ENCODE assay signal across 22 cellular contexts in the genomic region with DNA sequence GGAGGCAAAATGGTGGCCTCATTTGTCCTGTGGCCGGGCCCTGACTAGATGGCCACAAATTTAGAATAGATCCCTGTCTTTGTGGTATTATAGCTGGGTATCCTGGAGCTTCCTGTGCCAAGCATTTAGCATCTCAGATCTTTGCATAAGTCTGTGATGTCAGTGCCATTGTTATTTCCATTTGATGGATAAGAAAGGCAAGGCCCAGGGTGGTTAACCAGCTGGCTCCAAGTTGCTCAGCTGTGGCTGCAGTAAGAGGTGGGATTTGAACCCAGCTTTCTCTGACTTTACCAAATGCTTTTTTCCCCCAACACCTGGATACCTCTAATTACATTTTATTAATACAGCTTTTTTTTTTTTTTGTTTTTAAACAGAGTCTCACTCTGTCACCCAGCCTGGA. TPM values are rescaled to one million over a fixed set of nuclear protein-coding genes. Genes with fewer than 3 reads are reported as not detected.
DNase-seq lines count a peak whose midpoint lies in the region; ATAC-seq and TF ChIP-seq lines count a peak whose summit lies in the region.
"Had no signal": no experiment of that assay in that cellular context is flagged by ENCODE, and none has a peak within 500 bp of the region (broad histone marks: within the 10 kb centered on the region; RNA-seq: fewer than 3 reads in every experiment).

No MANE protein-coding gene starts in this region.

- H2AK5ac ChIP-seq in mesenchymal stem cell (ENCODE audit: low read length, severe bottlenecking) = no peak overlapping the region

- H4K8ac ChIP-seq in mesenchymal stem cell (ENCODE audit: low read length) = no peak overlapping the region

- H3K4me2 ChIP-seq in BLaER1 treated with 17β-estradiol and CSF1 and Interleukin-3, amounts not matched to agents 10 nM and 100 nM = peak overlapping the region; percentile 72 to 92 (median 79)
- no peak overlapping the region for H3K4me2 ChIP-seq in mesenchymal stem cell (ENCODE audit: low read length, poor library complexity, severe bottlenecking)

- POLR2A ChIA-PET in activated B cell treated with CpG ODN at 0.5 μM for 24 hours (lab: Charles Lee) = interaction anchor here (0.6 to 3.9 kb wide), 14 partner anchors 11 to 177 kb away, joined by 3 to 41 read pairs (median 9); a partner anchor contains a TSS
- POLR2A ChIA-PET in activated CD4-positive, alpha-beta T cell treated with anti-CD3 and anti-CD28 coated beads, Interleukin-2, amount 10 ng/mL, durations not matched to agents 7 days and 5 days (lab: Charles Lee) = interaction anchor here (0.6 to 1.6 kb wide), 3 partner anchors 23 to 142 kb away, joined by 3 to 5 read pairs (median 4); a partner anchor contains a TSS

- no peaks in the 10 kb centered on the region for H3K27me3 ChIP-seq in BLaER1 treated with 17β-estradiol and CSF1 and Interleukin-3, amounts not matched to agents 10 nM and 100 nM
- H3K27me3 ChIP-seq in mesenchymal stem cell (ENCODE audit: control insufficient read depth in 1 of 2, insufficient read depth in 1 of 2, low read length in 2 of 2) = peaks cover 17 to 20% of the 10 kb centered on the region in 2 experiments
- H3K27me3 ChIP-seq: MG63 had no signal

- no peak overlapping the region for H3K18ac ChIP-seq in mesenchymal stem cell (ENCODE audit: low read depth in 1 of 2, low read length in 2 of 2)

- H2BK12ac ChIP-seq in mesenchymal stem cell (ENCODE audit: low read length in 2 of 2) = no peak overlapping the region

- no peak for ATAC-seq in activated B cell treated with CpG ODN at 0.5 μM for 24 hours (ENCODE audit: low read depth)
- ATAC-seq in sciatic nerve = no peak

- intact Hi-C loops in activated B cell treated with CpG ODN at 0.5 μM for 24 hours (cut with micrococcal nuclease) = no loop called here
- intact Hi-C loops in sciatic nerve (cut with DNase I) = no loop called here

- no peaks in the 10 kb centered on the region; a peak in 2 of 22 replicates for H4K20me1 ChIP-seq in BLaER1 treated with 17β-estradiol and CSF1 and Interleukin-3, amounts not matched to agents 10 nM and 100 nM

- H2BK120ac ChIP-seq in mesenchymal stem cell (ENCODE audit: low read depth, low read length) = no peak overlapping the region

- H3K4me3 ChIP-seq in BLaER1 treated with 17β-estradiol and CSF1 and Interleukin-3, amounts not matched to agents 10 nM and 100 nM = no peak overlapping the region
- no peak overlapping the region for H3K4me3 ChIP-seq in mesenchymal stem cell (ENCODE audit: insufficient read depth in 1 of 2, low read depth in 1 of 2, low read length in 2 of 2)
- H3K4me3 ChIP-seq: GM23338, MG63, SJCRH30 had no signal

- TF ChIP-seq CTCF in HFFc6 (IDR thresholded peaks at IDR 0.05) (no peak), activated B cell treated with CpG ODN at 0.5 μM for 24 hours (IDR thresholded peaks at IDR 0.05) (no peak)

- CTCF ChIA-PET in activated B cell treated with CpG ODN at 0.5 μM for 24 hours (lab: Charles Lee) = interaction anchor here (1.1 to 3.1 kb wide), 4 partner anchors 12 to 31 kb away, joined by 3 to 15 read pairs (median 4); no protein-coding TSS in a partner anchor
- CTCF ChIA-PET in activated CD4-positive, alpha-beta T cell treated with anti-CD3 and anti-CD28 coated beads, Interleukin-2, amount 10 ng/mL, durations not matched to agents 7 days and 5 days (lab: Charles Lee) = interaction anchor here (1.3 to 2.1 kb wide), 6 partner anchors 10 to 41 kb away, joined by 3 to 11 read pairs (median 8); no protein-coding TSS in a partner anchor

- peaks cover 39 to 51% (median 43%) of the 10 kb centered on the region in 10 experiments for H3K4me1 ChIP-seq in BLaER1 treated with 17β-estradiol and CSF1 and Interleukin-3, amounts not matched to agents 10 nM and 100 nM
- H3K4me1 ChIP-seq in mesenchymal stem cell (ENCODE audit: control insufficient read depth, insufficient read depth, low read depth, low read length) = peaks cover 23% of the 10 kb centered on the region

- no peak overlapping the region for H4K91ac ChIP-seq in mesenchymal stem cell (ENCODE audit: low read length)

- H3K27ac Mint-ChIP-seq in HFFc6 = peak overlapping the region; percentile 46; the same call in 1 of the 2 replicates
- peak overlapping the region; percentile 77 for H3K27ac Mint-ChIP-seq in activated B cell treated with CpG ODN at 0.5 μM for 24 hours
- H3K27ac Mint-ChIP-seq in activated CD4-positive, alpha-beta T cell treated with anti-CD3 and anti-CD28 coated beads, Interleukin-2, amount 10 ng/mL, durations not matched to agents 7 days and 5 days = no peak overlapping the region
- H3K27ac Mint-ChIP-seq: CD4-positive, alpha-beta T cell; GM23338 had no signal

- H3K27ac ChIP-seq in BLaER1 treated with 17β-estradiol and CSF1 and Interleukin-3, amounts not matched to agents 10 nM and 100 nM = peak overlapping the region in 6 of 11 experiments; percentile 53 to 70 (median 58); a peak in 4 of 22 replicates
- H3K27ac ChIP-seq in mesenchymal stem cell (ENCODE audit: low read length, poor library complexity, severe bottlenecking) = no peak overlapping the region
- H3K27ac ChIP-seq: HL-60, SJCRH30 had no signal

- no peaks in the 10 kb centered on the region for H3K79me1 ChIP-seq in mesenchymal stem cell (replicated peaks; ENCODE audit: low read length, poor library complexity, severe bottlenecking)

- H2BK15ac ChIP-seq in mesenchymal stem cell (ENCODE audit: low read depth, poor library complexity, severe bottlenecking) = no peak overlapping the region

- no peaks in the 10 kb centered on the region for H3K36me3 ChIP-seq in BLaER1 treated with 17β-estradiol and CSF1 and Interleukin-3, amounts not matched to agents 10 nM and 100 nM
- no peaks in the 10 kb centered on the region for H3K36me3 ChIP-seq in mesenchymal stem cell (ENCODE audit: control insufficient read depth in 1 of 2, insufficient read depth in 2 of 2, low read depth in 1 of 2, low read length in 2 of 2)
- H3K36me3 ChIP-seq: MG63, SJCRH30 had no signal

- no peak overlapping the region for H3K23ac ChIP-seq in mesenchymal stem cell (ENCODE audit: low read length in 2 of 2)

- H3K4me3 Mint-ChIP-seq in HFFc6 (no peak overlapping the region), activated B cell treated with CpG ODN at 0.5 μM for 24 hours (no peak overlapping the region)
- H3K4me3 Mint-ChIP-seq in activated CD4-positive, alpha-beta T cell treated with anti-CD3 and anti-CD28 coated beads, Interleukin-2, amount 10 ng/mL, durations not matched to agents 7 days and 5 days = no peak overlapping the region
- H3K4me3 Mint-ChIP-seq: CD4-positive, alpha-beta T cell; GM23338 had no signal

- H3K36me3 Mint-ChIP-seq in HFFc6 (ENCODE audit: low read depth) = no peaks in the 10 kb centered on the region
- H3K36me3 Mint-ChIP-seq in activated B cell treated with CpG ODN at 0.5 μM for 24 hours (ENCODE audit: low read depth) = no peaks in the 10 kb centered on the region
- H3K36me3 Mint-ChIP-seq in activated CD4-positive, alpha-beta T cell treated with anti-CD3 and anti-CD28 coated beads, Interleukin-2, amount 10 ng/mL, durations not matched to agents 7 days and 5 days (ENCODE audit: low read depth) = no peaks in the 10 kb centered on the region

- H2AFZ ChIP-seq in mesenchymal stem cell (ENCODE audit: low read depth, low read length) = no peak overlapping the region

- no peaks in the 10 kb centered on the region for H3K9me3 ChIP-seq in BLaER1 treated with 17β-estradiol and CSF1 and Interleukin-3, amounts not matched to agents 10 nM and 100 nM (replicated peaks in 1 of 11)
- no peaks in the 10 kb centered on the region for H3K9me3 ChIP-seq in mesenchymal stem cell (ENCODE audit: control insufficient read depth, low read length)
- H3K9me3 ChIP-seq: MG63, SJCRH30 had no signal

- peak overlapping the region in 4 of 11 experiments; percentile 44 to 56 (median 48); a peak in 4 of 22 replicates for H3K9ac ChIP-seq in BLaER1 treated with 17β-estradiol and CSF1 and Interleukin-3, amounts not matched to agents 10 nM and 100 nM
- H3K9ac ChIP-seq in mesenchymal stem cell (ENCODE audit: low read length) = peak overlapping the region; percentile 54

- H3K27me3 Mint-ChIP-seq in HFFc6 (ENCODE audit: insufficient read depth) (peaks cover 8% of the 10 kb centered on the region), activated B cell treated with CpG ODN at 0.5 μM for 24 hours (no peaks in the 10 kb centered on the region)
- no peaks in the 10 kb centered on the region for H3K27me3 Mint-ChIP-seq in activated CD4-positive, alpha-beta T cell treated with anti-CD3 and anti-CD28 coated beads, Interleukin-2, amount 10 ng/mL, durations not matched to agents 7 days and 5 days
- H3K27me3 Mint-ChIP-seq: CD4-positive, alpha-beta T cell had no signal

- no peak overlapping the region for H3K4ac ChIP-seq in mesenchymal stem cell (ENCODE audit: low read depth in 1 of 2, low read length in 2 of 2)

- no peak overlapping the region for H2BK5ac ChIP-seq in mesenchymal stem cell (ENCODE audit: low read depth, low read length, poor library complexity, severe bottlenecking)

- peaks cover 18% of the 10 kb centered on the region for H3K4me1 Mint-ChIP-seq in HFFc6 (ENCODE audit: low read depth)
- H3K4me1 Mint-ChIP-seq in activated B cell treated with CpG ODN at 0.5 μM for 24 hours = peaks cover 26% of the 10 kb centered on the region
- peaks cover 20% of the 10 kb centered on the region for H3K4me1 Mint-ChIP-seq in activated CD4-positive, alpha-beta T cell treated with anti-CD3 and anti-CD28 coated beads, Interleukin-2, amount 10 ng/mL, durations not matched to agents 7 days and 5 days

- DNase-seq in HFFc6 = no peak
- no peak for DNase-seq in activated B cell treated with CpG ODN at 0.5 μM for 24 hours
- no peak for DNase-seq in mesenchymal stem cell
- no peak for DNase-seq in T-helper 1 cell
- no peak for DNase-seq in kidney glomerular epithelial cell (lab: John Stamatoyannopoulos, UW)
- DNase-seq in sciatic nerve (ENCODE audit: low spot score) = no peak
- no peak for DNase-seq in activated CD4-positive, alpha-beta T cell treated with anti-CD3 and anti-CD28 coated beads, Interleukin-2, amount 10 ng/mL, durations not matched to agents 7 days and 5 days
- DNase-seq: CD4-positive, alpha-beta T cell; DND-41; GDM1; KBM-7; NCI-H1105; NCI-H187 treated with DMSO at 0.1 percent for 48 hours; NCI-H2171; NCI-H748 treated with DMSO at 0.1 percent for 48 hours had no signal

- WGBS in mesenchymal stem cell = 100% methylated on average over 1 of the region's 1 CpG

- H3K14ac ChIP-seq in mesenchymal stem cell (ENCODE audit: low read length in 2 of 2) = no peak overlapping the region

- H3K9me3 Mint-ChIP-seq in HFFc6 (no peaks in the 10 kb centered on the region), activated B cell treated with CpG ODN at 0.5 μM for 24 hours (no peaks in the 10 kb centered on the region)
- H3K9me3 Mint-ChIP-seq in activated CD4-positive, alpha-beta T cell treated with anti-CD3 and anti-CD28 coated beads, Interleukin-2, amount 10 ng/mL, durations not matched to agents 7 days and 5 days = no peaks in the 10 kb centered on the region
- H3K9me3 Mint-ChIP-seq: CD4-positive, alpha-beta T cell; GM23338 had no signal

RNA-seq across cellular contexts. Expression of a gene that starts 11.7 kb away (rescaled TPM):
- total RNA-seq in HFFc6 (2021; fragmentation: NEBNext Ultra II Directional; extraction: Animal tissue kit (Norgen Biotek cat#: 25700)) = under 1 TPM in 1 of 6 experiments, not detected in 5; 0.07 TPM
- 2.2 and 2.7 TPM in 2 replicates for total RNA-seq in activated B cell treated with CpG ODN at 0.5 μM for 24 hours
- polyA plus RNA-seq in mesenchymal stem cell (2013, experiment 1 of 2) = 0.03 TPM
- polyA plus RNA-seq in mesenchymal stem cell (2013, experiment 2 of 2) = not detected
- 5.2 TPM for total RNA-seq in sciatic nerve
- 1 to 10 TPM; 6.0 to 6.5 TPM for total RNA-seq in activated CD4-positive, alpha-beta T cell treated with anti-CD3 and anti-CD28 coated beads, Interleukin-2, amount 10 ng/mL, durations not matched to agents 7 days and 5 days
- total RNA-seq: A673, Calu3 had no signal

RNA-seq across cellular contexts. Expression of a gene that starts 32.1 kb away (rescaled TPM):
- total RNA-seq in HFFc6 (2021; fragmentation: NEBNext Ultra II Directional; extraction: Animal tissue kit (Norgen Biotek cat#: 25700)) = 10 to 100 TPM in 5 of 6 experiments, 1 to 10 TPM in 1; 9.9 to 14.8 (median 12.6) TPM
- total RNA-seq in activated B cell treated with CpG ODN at 0.5 μM for 24 hours (72.1 and 74.2 TPM in 2 replicates), sciatic nerve (33.3 TPM)
- polyA plus RNA-seq in mesenchymal stem cell (2013, experiment 1 of 2) = 13.4 TPM
- 14.0 TPM for polyA plus RNA-seq in mesenchymal stem cell (2013, experiment 2 of 2)
- 10 to 100 TPM; 33.7 to 43.7 TPM for total RNA-seq in activated CD4-positive, alpha-beta T cell treated with anti-CD3 and anti-CD28 coated beads, Interleukin-2, amount 10 ng/mL, durations not matched to agents 7 days and 5 days
